10 cellular contexts compared by ENCODE assay signal in genomic region chr11:19679952-19680823, GRCh38. TPM values are rescaled to one million over a fixed set of nuclear protein-coding genes. Genes with fewer than 3 reads are reported as not detected.
A peak's percentile ranks its signal among the peaks of the same experiment; 100 is the strongest.
DNase-seq lines count a peak whose midpoint lies in the region; ATAC-seq and TF ChIP-seq lines count a peak whose summit lies in the region.
"Had no signal": no experiment of that assay in that cellular context is flagged by ENCODE, and none has a peak within 500 bp of the region (broad histone marks: within the 10 kb centered on the region; RNA-seq: fewer than 3 reads in every experiment).

No MANE protein-coding gene starts in this region.

- peaks cover 6% of the 10 kb centered on the region for H3K4me1 Mint-ChIP-seq in endodermal cell
- H3K4me1 Mint-ChIP-seq: B cell had no signal

- H3K4me3 ChIP-seq in endodermal cell (ENCODE audit: low read length) = no peak overlapping the region
- H3K4me3 ChIP-seq in mesenchymal stem cell (ENCODE audit: insufficient read depth in 1 of 2, low read depth in 1 of 2, low read length in 2 of 2) = peak overlapping the region in 1 of 2 experiments; percentile 6
- no peak overlapping the region for H3K4me3 ChIP-seq in urinary bladder (ENCODE audit: low read depth, low read length)
- H3K4me3 ChIP-seq in OCI-LY7 (ENCODE audit: low read depth, low read length, poor library complexity, severe bottlenecking) = no peak overlapping the region

- peak overlapping the region; percentile 35 for H4K8ac ChIP-seq in mesenchymal stem cell (ENCODE audit: low read length)

- no peaks in the 10 kb centered on the region for H4K20me1 ChIP-seq in OCI-LY7 (ENCODE audit: insufficient read depth, low read length)

- no peaks in the 10 kb centered on the region for H3K36me3 ChIP-seq in endodermal cell (ENCODE audit: control insufficient read depth, insufficient read depth, low read length)
- no peaks in the 10 kb centered on the region for H3K36me3 ChIP-seq in mesenchymal stem cell (ENCODE audit: control insufficient read depth in 1 of 2, insufficient read depth in 2 of 2, low read depth in 1 of 2, low read length in 2 of 2)
- no peaks in the 10 kb centered on the region for H3K36me3 ChIP-seq in urinary bladder (ENCODE audit: insufficient read depth)
- no peaks in the 10 kb centered on the region for H3K36me3 ChIP-seq in OCI-LY7 (ENCODE audit: insufficient read depth, low read length)
- H3K36me3 ChIP-seq: neutrophil had no signal

- no TSS peak for BruUV-seq in OCI-LY7 (replicated peaks; lab: Mats Ljungman, UMichigan)

- TF ChIP-seq CTCF in endodermal cell (conservative IDR thresholded peaks at IDR 0.05) (no peak), GM13976 (IDR thresholded peaks at IDR 0.05; ENCODE audit: borderline replicate concordance, control extremely low read depth, extremely low read depth, insufficient read depth, missing control alignments) (no peak), OCI-LY7 (conservative IDR thresholded peaks at IDR 0.05; ENCODE audit: low read length) (no peak)

- H3K27me3 Mint-ChIP-seq in endodermal cell (ENCODE audit: insufficient read depth) = no peaks in the 10 kb centered on the region

- no peaks in the 10 kb centered on the region for H3K79me2 ChIP-seq in OCI-LY7 (ENCODE audit: insufficient read depth, low read depth, low read length)

- H3K4me2 ChIP-seq in mesenchymal stem cell (ENCODE audit: low read length, poor library complexity, severe bottlenecking) = peak overlapping the region; percentile 20
- no peak overlapping the region for H3K4me2 ChIP-seq in OCI-LY7 (ENCODE audit: low read length)

- H4K91ac ChIP-seq in mesenchymal stem cell (ENCODE audit: low read length) = peak overlapping the region; percentile 70

- intact Hi-C loops in OCI-LY7 (cut with micrococcal nuclease; ENCODE audit: unreplicated experiment) = no loop called here

- CTCF ChIA-PET in OCI-LY7 (lab: Charles Lee; ENCODE audit: unreplicated experiment) = no interaction called here

- 66 to 85% methylated on average over 2 to 12 of the region's 12 CpGs for WGBS in endodermal cell (ENCODE audit: insufficient coverage in 1 of 2, insufficient read length in 1 of 2), 2 experiments
- WGBS in mesenchymal stem cell = 20% methylated on average over 8 of the region's 12 CpGs
- WGBS in urinary bladder = 16% methylated on average over 12 of the region's 12 CpGs

- H3K14ac ChIP-seq in mesenchymal stem cell (ENCODE audit: low read length in 2 of 2) = no peak overlapping the region

- peak overlapping the region; percentile 25 for H3K27ac Mint-ChIP-seq in endodermal cell
- H3K27ac Mint-ChIP-seq: B cell had no signal

- no peaks in the 10 kb centered on the region for H3K36me3 Mint-ChIP-seq in endodermal cell (ENCODE audit: low read depth)

- peak overlapping the region; percentile 83 for H2BK120ac ChIP-seq in mesenchymal stem cell (ENCODE audit: low read depth, low read length)

- H2BK5ac ChIP-seq in mesenchymal stem cell (ENCODE audit: low read depth, low read length, poor library complexity, severe bottlenecking) = no peak overlapping the region

- DNase-seq in NCI-H2196 (lab: John Stamatoyannopoulos, UW; ENCODE audit: unreplicated experiment) = peak; percentile 36
- no peak for DNase-seq in NCI-H2196 treated with DMSO at 0.1 percent for 48 hours (lab: John Stamatoyannopoulos, UW; ENCODE audit: unreplicated experiment)
- peak; percentile 86 for DNase-seq in endodermal cell
- DNase-seq in mesenchymal stem cell = peak; percentile 94
- DNase-seq in GM13976 (ENCODE audit: low spot score) = no peak
- DNase-seq in OCI-LY7 (ENCODE audit: low spot score) = no peak

- POLR2A ChIA-PET in OCI-LY7 (lab: Charles Lee) = no interaction called here

- peak overlapping the region; percentile 67 to 82 for H3K18ac ChIP-seq in mesenchymal stem cell (ENCODE audit: low read depth in 1 of 2, low read length in 2 of 2)

- peak overlapping the region; percentile 68 to 75 for H3K4ac ChIP-seq in mesenchymal stem cell (ENCODE audit: low read depth in 1 of 2, low read length in 2 of 2)

- H2BK15ac ChIP-seq in mesenchymal stem cell (ENCODE audit: low read depth, poor library complexity, severe bottlenecking) = peak overlapping the region; percentile 94

- no peaks in the 10 kb centered on the region for H3K79me1 ChIP-seq in mesenchymal stem cell (replicated peaks; ENCODE audit: low read length, poor library complexity, severe bottlenecking)

- no peaks in the 10 kb centered on the region for H3K9me3 ChIP-seq in endodermal cell (ENCODE audit: control insufficient read depth, low read length)
- no peaks in the 10 kb centered on the region for H3K9me3 ChIP-seq in mesenchymal stem cell (ENCODE audit: control insufficient read depth, low read length)
- no peaks in the 10 kb centered on the region for H3K9me3 ChIP-seq in OCI-LY7 (ENCODE audit: low read length)
- H3K9me3 ChIP-seq: neutrophil had no signal

- H3K4me1 ChIP-seq in endodermal cell (ENCODE audit: control insufficient read depth, insufficient read depth, low read length) = no peaks in the 10 kb centered on the region
- peaks cover 13% of the 10 kb centered on the region for H3K4me1 ChIP-seq in mesenchymal stem cell (ENCODE audit: control insufficient read depth, insufficient read depth, low read depth, low read length)
- peaks cover 2% of the 10 kb centered on the region for H3K4me1 ChIP-seq in urinary bladder (ENCODE audit: insufficient read depth)
- no peaks in the 10 kb centered on the region for H3K4me1 ChIP-seq in OCI-LY7 (ENCODE audit: insufficient read depth, low read length, poor library complexity, severe bottlenecking)

- H3K9ac ChIP-seq in endodermal cell (ENCODE audit: extremely low read depth, low read length, poor library complexity, severe bottlenecking) (no peak overlapping the region), mesenchymal stem cell (ENCODE audit: low read length) (peak overlapping the region; percentile 77)

- H2AFZ ChIP-seq in mesenchymal stem cell (ENCODE audit: low read depth, low read length) (no peak overlapping the region), OCI-LY7 (ENCODE audit: low read length) (no peak overlapping the region)

- H2BK12ac ChIP-seq in mesenchymal stem cell (ENCODE audit: low read length in 2 of 2) = peak overlapping the region; percentile 86 to 98

- H3K27me3 ChIP-seq in endodermal cell (ENCODE audit: control insufficient read depth, insufficient read depth, low read length, poor library complexity, severe bottlenecking) (no peaks in the 10 kb centered on the region), mesenchymal stem cell (ENCODE audit: control insufficient read depth in 1 of 2, insufficient read depth in 1 of 2, low read length in 2 of 2) (no peaks in the 10 kb centered on the region)
- H3K27me3 ChIP-seq: neutrophil had no signal

- H2AK5ac ChIP-seq in mesenchymal stem cell (ENCODE audit: low read length, severe bottlenecking) = peak overlapping the region; percentile 89

- H3K9me2 ChIP-seq in OCI-LY7 (ENCODE audit: insufficient read depth, low read length) = no peaks in the 10 kb centered on the region

- H3K23ac ChIP-seq in mesenchymal stem cell (ENCODE audit: low read length in 2 of 2) = no peak overlapping the region

- H3K27ac ChIP-seq in endodermal cell (ENCODE audit: low read depth, low read length) (no peak overlapping the region), mesenchymal stem cell (ENCODE audit: low read length, poor library complexity, severe bottlenecking) (peak overlapping the region; percentile 43), urinary bladder (ENCODE audit: low read depth) (peak overlapping the region; percentile 76), OCI-LY7 (ENCODE audit: low read depth, low read length, poor library complexity, severe bottlenecking) (no peak overlapping the region)
- H3K27ac ChIP-seq: neutrophil had no signal

- no peaks in the 10 kb centered on the region for H3K9me3 Mint-ChIP-seq in endodermal cell

- H3K4me3 Mint-ChIP-seq in endodermal cell = no peak overlapping the region
- H3K4me3 Mint-ChIP-seq: B cell had no signal

- in situ Hi-C loops in GM13976 (cut with MboI; ENCODE audit: low sequenced_read_pairs, unreplicated experiment) = no loop called here

- ATAC-seq in GM21528 (IDR thresholded peaks at IDR 0.05; ENCODE audit: low FRiP score, unreplicated experiment) = no peak

RNA-seq across cellular contexts. Expression of gene NAV2, which starts 32.4 kb away (rescaled TPM):
- total RNA-seq in endodermal cell (10 to 100 TPM; 37.1 to 42.4 TPM), urinary bladder (10.6 TPM), OCI-LY7 (2022) (0.33 and 0.68 TPM in 2 replicates)
- 17.1 TPM for polyA plus RNA-seq in endodermal cell (2013, experiment 1 of 2)
- polyA plus RNA-seq in endodermal cell (2013, experiment 2 of 2) = 15.8 TPM
- polyA plus RNA-seq in mesenchymal stem cell (2013, experiment 1 of 2) = 3.2 TPM
- 3.0 TPM for polyA plus RNA-seq in mesenchymal stem cell (2013, experiment 2 of 2)
- polyA plus RNA-seq in urinary bladder = 7.8 TPM
- 0.06 and 0.39 TPM in 2 replicates for total RNA-seq in OCI-LY7 (2014; rRNA removed; shearing (Covaris generic))

Comparison
In these comparisons a context has a peak if more than half of its experiments do, and no peak if none do; other contexts are left out.
1. DNase-seq: peak in NCI-H2196 (single experiment), endodermal cell (single experiment) and mesenchymal stem cell (single experiment); none in NCI-H2196 treated with DMSO at 0.1 percent for 48 hours (single experiment), GM13976 (single experiment) and OCI-LY7 (single experiment).
2. H3K27ac ChIP-seq: peak in mesenchymal stem cell (single experiment) and urinary bladder (single experiment); none in endodermal cell (single experiment) and OCI-LY7 (single experiment).